Comparison of ENCODE assay signal across 22 cellular contexts in genomic region chr19:9932835-9933234, GRCh38.
"Had no signal": no experiment of that assay in that cellular context is flagged by ENCODE, and none has a peak within 500 bp of the region (broad histone marks: within the 10 kb centered on the region; RNA-seq: fewer than 3 reads in every experiment).

No MANE protein-coding gene starts in this region.

- H3K4me3 ChIP-seq: SJCRH30, SK-N-MC had no signal

- H3K9me3 ChIP-seq: SJCRH30 had no signal

- H3K36me3 ChIP-seq: SJCRH30 had no signal

- H3K27ac Mint-ChIP-seq: activated CD4-positive, alpha-beta T cell treated with anti-CD3 and anti-CD28 coated beads, Interleukin-2, amount 10 ng/mL, durations not matched to agents 7 days and 5 days; activated CD8-positive, alpha-beta T cell treated with anti-CD3 and anti-CD28 coated beads, Interleukin-2, amount 10 ng/mL, durations not matched to agents 7 days and 5 days; activated naive CD4-positive, alpha-beta T cell treated with anti-CD3 and anti-CD28 coated beads for 36 hours; activated naive CD4-positive, alpha-beta T cell treated with anti-CD3 and anti-CD28 coated beads, Interleukin-2, amount 50 U/mL, for 72 hours; activated T-helper 1 cell treated with anti-CD3 and anti-CD28 coated beads, Interleukin-12 subunit alpha, Interleukin-12 subunit beta, Interleukin-2, Interleukin-4 antibody, amounts not matched to agents 30 ng/mL and 10 ng/mL and 1 ng/mL, durations not matched to agents 14 hours and 24 hours and 36 hours; T-helper 2 cell treated with Interferon-gamma antibody and Interleukin-4, amounts not matched to agents 5 μg/mL and 100 μg/mL, for 36 hours had no signal

- H3K4me1 ChIP-seq: SJCRH30 had no signal

- ATAC-seq: activated CD8-positive, alpha-beta T cell treated with anti-CD3 and anti-CD28 coated beads, Interleukin-2, amount 10 ng/mL, durations not matched to agents 7 days and 5 days; activated naive CD4-positive, alpha-beta T cell treated with anti-CD3 and anti-CD28 coated beads, Interleukin-2, amount 50 U/mL, for 72 hours; activated T-cell treated with anti-CD3 and anti-CD28 coated beads, Interleukin-2, amount 50 U/mL, for 4 hours; Panc1 had no signal

- H3K4me3 Mint-ChIP-seq: activated CD4-positive, alpha-beta T cell treated with anti-CD3 and anti-CD28 coated beads, Interleukin-2, amount 10 ng/mL, durations not matched to agents 7 days and 5 days; activated CD8-positive, alpha-beta T cell treated with anti-CD3 and anti-CD28 coated beads, Interleukin-2, amount 10 ng/mL, durations not matched to agents 7 days and 5 days; activated naive CD4-positive, alpha-beta T cell treated with anti-CD3 and anti-CD28 coated beads for 36 hours; activated T-cell treated with anti-CD3 and anti-CD28 coated beads, Interleukin-2, amount 50 U/mL, for 4 hours; activated T-helper 1 cell treated with anti-CD3 and anti-CD28 coated beads, Interleukin-12 subunit alpha, Interleukin-12 subunit beta, Interleukin-2, Interleukin-4 antibody, amounts not matched to agents 30 ng/mL and 10 ng/mL and 1 ng/mL, durations not matched to agents 14 hours and 24 hours and 36 hours; T-helper 2 cell treated with Interferon-gamma antibody and Interleukin-4, amounts not matched to agents 5 μg/mL and 100 μg/mL, for 36 hours had no signal

- DNase-seq: activated CD4-positive, alpha-beta T cell treated with anti-CD3 and anti-CD28 coated beads, Interleukin-2, amount 10 ng/mL, durations not matched to agents 7 days and 5 days; activated CD4-positive, alpha-beta T cell treated with anti-CD3 and anti-CD28 coated beads, Interleukin-2, amount 50 U/mL, for 48 hours; activated CD8-positive, alpha-beta T cell treated with anti-CD3 and anti-CD28 coated beads, Interleukin-2, amount 10 ng/mL, durations not matched to agents 7 days and 5 days; activated gamma-delta T cell treated with Interleukin-2 at 50 U/mL for 16 hours; activated naive CD4-positive, alpha-beta T cell treated with anti-CD3 and anti-CD28 coated beads for 36 hours; activated T-cell treated with anti-CD3 and anti-CD28 coated beads, Interleukin-2, amount 50 U/mL, for 4 hours; anterior cingulate cortex; cerebellar nuclear complex; NCI-H1105; NCI-H1436; NCI-H1694; NCI-H1930; NCI-H2081 treated with DMSO at 0.1 percent for 48 hours; NCI-H345; NCI-H524 treated with DMSO at 0.1 percent for 48 hours; SHP77; SJCRH30 had no signal

- H3K9me3 Mint-ChIP-seq: activated CD4-positive, alpha-beta T cell treated with anti-CD3 and anti-CD28 coated beads, Interleukin-2, amount 10 ng/mL, durations not matched to agents 7 days and 5 days; activated naive CD4-positive, alpha-beta T cell treated with anti-CD3 and anti-CD28 coated beads for 36 hours; activated naive CD4-positive, alpha-beta T cell treated with anti-CD3 and anti-CD28 coated beads, Interleukin-2, amount 50 U/mL, for 72 hours; activated T-cell treated with anti-CD3 and anti-CD28 coated beads, Interleukin-2, amount 50 U/mL, for 4 hours; activated T-helper 1 cell treated with anti-CD3 and anti-CD28 coated beads, Interleukin-12 subunit alpha, Interleukin-12 subunit beta, Interleukin-2, Interleukin-4 antibody, amounts not matched to agents 30 ng/mL and 10 ng/mL and 1 ng/mL, durations not matched to agents 14 hours and 24 hours and 36 hours; T-helper 2 cell treated with Interferon-gamma antibody and Interleukin-4, amounts not matched to agents 5 μg/mL and 100 μg/mL, for 36 hours had no signal

- H3K27me3 ChIP-seq: SJCRH30 had no signal

- H3K27ac ChIP-seq: SJCRH30, SK-N-MC had no signal
